Comparison of ENCODE assay signal across 20 cellular contexts in genomic region chr1:51576085-51576444, GRCh38. TPM values are rescaled to one million over a fixed set of nuclear protein-coding genes. Genes with fewer than 3 reads are reported as not detected.
DNase-seq lines count a peak whose midpoint lies in the region; ATAC-seq and TF ChIP-seq lines count a peak whose summit lies in the region.
"Had no signal": no experiment of that assay in that cellular context is flagged by ENCODE, and none has a peak within 500 bp of the region (broad histone marks: within the 10 kb centered on the region; RNA-seq: fewer than 3 reads in every experiment).

No MANE protein-coding gene starts in this region.

- no peaks in the 10 kb centered on the region for H3K9me3 Mint-ChIP-seq in T-helper 2 cell treated with Interferon-gamma antibody and Interleukin-4, amounts not matched to agents 5 μg/mL and 100 μg/mL, for 36 hours
- peaks cover 4% of the 10 kb centered on the region for H3K9me3 Mint-ChIP-seq in activated CD4-positive, alpha-beta memory T cell treated with anti-CD3 and anti-CD28 coated beads, Interleukin-2, amount 10 ng/mL, durations not matched to agents 7 days and 5 days
- H3K9me3 Mint-ChIP-seq: nephron, type B pancreatic cell had no signal

- H3K27ac Mint-ChIP-seq in T-helper 2 cell treated with Interferon-gamma antibody and Interleukin-4, amounts not matched to agents 5 μg/mL and 100 μg/mL, for 36 hours, result peak overlapping the region; percentile 72
- peak overlapping the region; percentile 12 for H3K27ac Mint-ChIP-seq in activated CD4-positive, alpha-beta memory T cell treated with anti-CD3 and anti-CD28 coated beads, Interleukin-2, amount 10 ng/mL, durations not matched to agents 7 days and 5 days
- H3K27ac Mint-ChIP-seq: nephron, type B pancreatic cell had no signal

- no peak for TF ChIP-seq CTCF in HEK293 (tag by site-specific recombination; IDR thresholded peaks at IDR 0.05)
- no peak for TF ChIP-seq CTCF in osteoblast (IDR thresholded peaks at IDR 0.05; ENCODE audit: extremely low read depth, low read depth, low read length)
- no peak for TF ChIP-seq CTCF in upper lobe of right lung (IDR thresholded peaks at IDR 0.05)

- H3K36me3 ChIP-seq in HEK293 (ENCODE audit: control insufficient read depth in 2 of 2, insufficient read depth in 1 of 2, low read length in 2 of 2), result no peaks in the 10 kb centered on the region
- H3K36me3 ChIP-seq in osteoblast (ENCODE audit: insufficient read depth, low read length), result no peaks in the 10 kb centered on the region
- H3K36me3 ChIP-seq in upper lobe of right lung, result no peaks in the 10 kb centered on the region
- H3K36me3 ChIP-seq: brain microvascular endothelial cell, left ventricle myocardium inferior had no signal

- peak overlapping the region; percentile 13 for H2AFZ ChIP-seq in osteoblast (ENCODE audit: low read length)

- intact Hi-C loops in upper lobe of right lung (cut with DNase I), result no loop called here

- peak overlapping the region; percentile 47 for H3K4me3 Mint-ChIP-seq in T-helper 2 cell treated with Interferon-gamma antibody and Interleukin-4, amounts not matched to agents 5 μg/mL and 100 μg/mL, for 36 hours
- H3K4me3 Mint-ChIP-seq in activated CD4-positive, alpha-beta memory T cell treated with anti-CD3 and anti-CD28 coated beads, Interleukin-2, amount 10 ng/mL, durations not matched to agents 7 days and 5 days, result no peak overlapping the region
- H3K4me3 Mint-ChIP-seq: nephron, type B pancreatic cell had no signal

- H4K20me1 ChIP-seq in osteoblast (ENCODE audit: insufficient read depth, low read length), result no peaks in the 10 kb centered on the region

- no peaks in the 10 kb centered on the region for H3K36me3 Mint-ChIP-seq in T-helper 2 cell treated with Interferon-gamma antibody and Interleukin-4, amounts not matched to agents 5 μg/mL and 100 μg/mL, for 36 hours (ENCODE audit: low read depth)
- peaks cover 6% of the 10 kb centered on the region for H3K36me3 Mint-ChIP-seq in activated CD4-positive, alpha-beta memory T cell treated with anti-CD3 and anti-CD28 coated beads, Interleukin-2, amount 10 ng/mL, durations not matched to agents 7 days and 5 days (ENCODE audit: low read depth)
- H3K36me3 Mint-ChIP-seq: type B pancreatic cell had no signal

- peaks cover 3% of the 10 kb centered on the region for H3K27me3 Mint-ChIP-seq in T-helper 2 cell treated with Interferon-gamma antibody and Interleukin-4, amounts not matched to agents 5 μg/mL and 100 μg/mL, for 36 hours (ENCODE audit: low read depth)
- no peaks in the 10 kb centered on the region for H3K27me3 Mint-ChIP-seq in activated CD4-positive, alpha-beta memory T cell treated with anti-CD3 and anti-CD28 coated beads, Interleukin-2, amount 10 ng/mL, durations not matched to agents 7 days and 5 days
- H3K27me3 Mint-ChIP-seq: type B pancreatic cell had no signal

- H3K79me2 ChIP-seq in osteoblast (ENCODE audit: insufficient read depth, low read length), result no peaks in the 10 kb centered on the region

- peaks cover 3% of the 10 kb centered on the region; the same call in 1 of the 2 replicates for H3K4me1 ChIP-seq in HEK293 (ENCODE audit: control insufficient read depth, insufficient read depth, low read length)
- H3K4me1 ChIP-seq in osteoblast (ENCODE audit: insufficient read depth, low read length), result peaks cover 7% of the 10 kb centered on the region
- no peaks in the 10 kb centered on the region for H3K4me1 ChIP-seq in upper lobe of right lung

- no peak for ATAC-seq in upper lobe of right lung
- ATAC-seq: PC-3 had no signal

- H3K9me3 ChIP-seq in HEK293 (ENCODE audit: control insufficient read depth, insufficient read depth, low read depth, low read length) (no peaks in the 10 kb centered on the region), osteoblast (ENCODE audit: low read depth, low read length) (no peaks in the 10 kb centered on the region), upper lobe of right lung (no peaks in the 10 kb centered on the region)
- H3K9me3 ChIP-seq: left ventricle myocardium inferior had no signal

- H3K27me3 ChIP-seq in osteoblast (ENCODE audit: insufficient read depth, low read length) (no peaks in the 10 kb centered on the region), upper lobe of right lung (no peaks in the 10 kb centered on the region)
- H3K27me3 ChIP-seq: brain microvascular endothelial cell had no signal

- no peak overlapping the region for H3K4me3 ChIP-seq in HEK293 (ENCODE audit: low read depth, low read length)
- no peak overlapping the region for H3K4me3 ChIP-seq in osteoblast (ENCODE audit: insufficient read depth, low read length)
- H3K4me3 ChIP-seq in upper lobe of right lung, result no peak overlapping the region
- H3K4me3 ChIP-seq: left ventricle myocardium inferior had no signal

- POLR2A ChIA-PET in HEK293 (lab: Yijun Ruan, JAX), result no interaction called here
- POLR2A ChIA-PET in activated CD4-positive, alpha-beta memory T cell treated with anti-CD3 and anti-CD28 coated beads, Interleukin-2, amount 10 ng/mL, durations not matched to agents 7 days and 5 days (lab: Charles Lee), result interaction anchor here (1.0 kb wide), 1 partner anchor 20 kb away, joined by 3 read pairs; no protein-coding TSS in a partner anchor

- H3K4me1 Mint-ChIP-seq in T-helper 2 cell treated with Interferon-gamma antibody and Interleukin-4, amounts not matched to agents 5 μg/mL and 100 μg/mL, for 36 hours (ENCODE audit: low read depth), result peaks cover 35% of the 10 kb centered on the region
- peaks cover 43% of the 10 kb centered on the region for H3K4me1 Mint-ChIP-seq in activated CD4-positive, alpha-beta memory T cell treated with anti-CD3 and anti-CD28 coated beads, Interleukin-2, amount 10 ng/mL, durations not matched to agents 7 days and 5 days

- CTCF ChIA-PET in HEK293 (lab: Yijun Ruan, JAX), result interaction anchor here (0.5 to 0.8 kb wide), 2 partner anchors 566 to 613 kb away, joined by 3 read pairs; partner anchors contain the start of gene ZFYVE9
- CTCF ChIA-PET in activated CD4-positive, alpha-beta memory T cell treated with anti-CD3 and anti-CD28 coated beads, Interleukin-2, amount 10 ng/mL, durations not matched to agents 7 days and 5 days (lab: Charles Lee), result no interaction called here

- no peak for DNase-seq in T-helper 2 cell treated with Interferon-gamma antibody and Interleukin-4, amounts not matched to agents 5 μg/mL and 100 μg/mL, for 36 hours (ENCODE audit: low spot score)
- no peak for DNase-seq in T-helper 2 cell
- no peak for DNase-seq in activated CD4-positive, alpha-beta memory T cell treated with anti-CD3 and anti-CD28 coated beads, Interleukin-2, amount 10 ng/mL, durations not matched to agents 7 days and 5 days
- DNase-seq in osteoblast (ENCODE audit: insufficient read length, low spot score, missing footprints), result no peak
- no peak for DNase-seq in upper lobe of right lung
- DNase-seq in cortex of kidney (lab: John Stamatoyannopoulos, UW), result no peak
- no peak for DNase-seq in COR-L47 (lab: John Stamatoyannopoulos, UW)
- DNase-seq: 8988T; activated CD4-positive, alpha-beta T cell treated with anti-CD3 and anti-CD28 coated beads for 1 hour; effector CD4-positive, alpha-beta T cell; left ventricle myocardium inferior; NCI-H1694 treated with DMSO at 0.1 percent for 48 hours; NCI-H510A treated with DMSO at 0.1 percent for 48 hours; PC-3; retina; SW 1271 had no signal

- no peak overlapping the region for H3K4me2 ChIP-seq in osteoblast (ENCODE audit: insufficient read depth, low read length)

- H3K27ac ChIP-seq in HEK293 (ENCODE audit: extremely low read depth, low read depth, low read length) (peak overlapping the region; percentile 42), osteoblast (ENCODE audit: low read depth, low read length) (no peak overlapping the region), upper lobe of right lung (no peak overlapping the region)
- H3K27ac ChIP-seq: brain microvascular endothelial cell, left ventricle myocardium inferior had no signal

TF ChIP-seq in HEK293, 187 proteins besides CTCF, POLR2A, EP300 and RAD21:
- TF ChIP-seq ZNF792 (tag by site-specific recombination; IDR thresholded peaks at IDR 0.05) (no peak), KLF10 (tag by site-specific recombination; IDR thresholded peaks at IDR 0.05) (no peak), ZNF266 (tag by site-specific recombination; IDR thresholded peaks at IDR 0.05; ENCODE audit: low read depth) (no peak), SP7 (tag by site-specific recombination; IDR thresholded peaks at IDR 0.05) (no peak), PRDM1 (tag by site-specific recombination; IDR thresholded peaks at IDR 0.05) (0 out of 2 replicates have a peak, but pooled peaks have one; percentile 2), MEIS1 (CRISPR knock-in tag; IDR thresholded peaks at IDR 0.05; ENCODE audit: borderline replicate concordance) (no peak), ZNF2 (tag by site-specific recombination; IDR thresholded peaks at IDR 0.05) (no peak), SCRT2 (tag by site-specific recombination; IDR thresholded peaks at IDR 0.05) (no peak), KLF16 (tag by site-specific recombination; IDR thresholded peaks at IDR 0.05) (no peak), ZNF24 (tag by site-specific recombination; IDR thresholded peaks at IDR 0.05) (0 out of 2 replicates have a peak, but pooled peaks have one; percentile 1), ZNF341 (tag by site-specific recombination; IDR thresholded peaks at IDR 0.05; ENCODE audit: low read depth) (no peak)

RNA-seq across cellular contexts. Expression of gene OSBPL9, which starts 40.8 kb away (rescaled TPM):
- total RNA-seq in activated CD4-positive, alpha-beta memory T cell treated with anti-CD3 and anti-CD28 coated beads, Interleukin-2, amount 10 ng/mL, durations not matched to agents 7 days and 5 days, result 10 to 100 TPM; 40.0 to 42.7 TPM
- total RNA-seq in osteoblast, result 87.9 and 96.4 TPM in 2 replicates
- 72.7 TPM for total RNA-seq in upper lobe of right lung

RNA-seq across cellular contexts. Expression of gene EPS15, which starts 57.0 kb away (rescaled TPM):
- 10 to 100 TPM; 71.8 to 75.0 TPM for total RNA-seq in activated CD4-positive, alpha-beta memory T cell treated with anti-CD3 and anti-CD28 coated beads, Interleukin-2, amount 10 ng/mL, durations not matched to agents 7 days and 5 days
- 79.9 and 82.2 TPM in 2 replicates for total RNA-seq in osteoblast
- 88.5 TPM for total RNA-seq in upper lobe of right lung
